In genomic region chr13:108357228-108357627, GRCh38 we compare ENCODE assay signal across 29 cellular contexts.
"Had no signal": no experiment of that assay in that cellular context is flagged by ENCODE, and none has a peak within 500 bp of the region (broad histone marks: within the 10 kb centered on the region; RNA-seq: fewer than 3 reads in every experiment).

No MANE protein-coding gene starts in this region.

- H3K4me3 ChIP-seq: ascending aorta, breast epithelium, cardiac muscle cell, coronary artery, dorsolateral prefrontal cortex, esophagus muscularis mucosa, gastroesophageal sphincter, heart right ventricle had no signal

- H3K27me3 ChIP-seq: ascending aorta, breast epithelium, cardiac muscle cell, foreskin keratinocyte had no signal

- H3K27ac ChIP-seq: ascending aorta, breast epithelium, cardiac muscle cell, coronary artery, dorsolateral prefrontal cortex, esophagus muscularis mucosa, foreskin keratinocyte, gastroesophageal sphincter, heart right ventricle had no signal

- H3K36me3 ChIP-seq: ascending aorta, breast epithelium, cardiac muscle cell, esophagus muscularis mucosa, gastroesophageal sphincter, heart right ventricle had no signal

- DNase-seq: activated CD4-positive, alpha-beta memory T cell treated with anti-CD3 and anti-CD28 coated beads for 36 hours; activated CD4-positive, alpha-beta T cell treated with anti-CD3 and anti-CD28 coated beads for 36 hours; activated CD4-positive, alpha-beta T cell treated with anti-CD3 and anti-CD28 coated beads, Interleukin-2, amount 10 ng/mL, durations not matched to agents 24 days and 14 days; activated CD4-positive, CD25-positive, alpha-beta regulatory T cell; activated CD4-positive, CD25-positive, alpha-beta regulatory T cell treated with anti-CD3 and anti-CD28 coated beads, Interleukin-2, amount 50 U/mL, for 72 hours; activated CD8-positive, alpha-beta memory T cell treated with anti-CD3 and anti-CD28 coated beads, Interleukin-2, amount 10 ng/mL, durations not matched to agents 7 days and 5 days; activated CD8-positive, alpha-beta memory T cell treated with anti-CD3 and anti-CD28 coated beads, Interleukin-2, amount 50 U/mL, for 4 hours; activated CD8-positive, alpha-beta T cell treated with anti-CD3 and anti-CD28 coated beads, Interleukin-2, amount 10 ng/mL, durations not matched to agents 7 days and 5 days; activated effector memory CD4-positive, alpha-beta T cell treated with anti-CD3 and anti-CD28 coated beads, Interleukin-2, amount 50 U/mL, for 16 hours; activated naive CD4-positive, alpha-beta T cell treated with anti-CD3 and anti-CD28 coated beads for 36 hours; activated naive CD8-positive, alpha-beta T cell treated with anti-CD3 and anti-CD28 coated beads for 36 hours; activated naive CD8-positive, alpha-beta T cell treated with anti-CD3 and anti-CD28 coated beads, Interleukin-2, amount 50 U/mL, for 24 hours; activated T-cell treated with anti-CD3 and anti-CD28 coated beads, Interleukin-2, amount 50 U/mL, for 1 hour; activated T-cell treated with anti-CD3 and anti-CD28 coated beads, Interleukin-2, amount 50 U/mL, for 48 hours; central memory CD4-positive, alpha-beta T cell; cerebellar nuclear complex; dorsolateral prefrontal cortex; effector memory CD4-positive, alpha-beta T cell; endodermal cell; erythroblast; foreskin keratinocyte; heart right ventricle; T-helper 2 cell had no signal

- H3K9me3 ChIP-seq: ascending aorta, breast epithelium, esophagus muscularis mucosa, gastroesophageal sphincter, heart right ventricle had no signal

- ATAC-seq: activated CD4-positive, alpha-beta T cell treated with anti-CD3 and anti-CD28 coated beads for 36 hours; activated CD8-positive, alpha-beta memory T cell treated with anti-CD3 and anti-CD28 coated beads, Interleukin-2, amount 10 ng/mL, durations not matched to agents 7 days and 5 days; activated CD8-positive, alpha-beta T cell treated with anti-CD3 and anti-CD28 coated beads, Interleukin-2, amount 10 ng/mL, durations not matched to agents 7 days and 5 days; activated naive CD8-positive, alpha-beta T cell treated with anti-CD3 and anti-CD28 coated beads, Interleukin-2, amount 50 U/mL, for 24 hours; foreskin keratinocyte; gastroesophageal sphincter; heart right ventricle had no signal

- H3K4me1 ChIP-seq: ascending aorta, breast epithelium, esophagus muscularis mucosa, foreskin keratinocyte, gastroesophageal sphincter had no signal
